In the genomic region with DNA sequence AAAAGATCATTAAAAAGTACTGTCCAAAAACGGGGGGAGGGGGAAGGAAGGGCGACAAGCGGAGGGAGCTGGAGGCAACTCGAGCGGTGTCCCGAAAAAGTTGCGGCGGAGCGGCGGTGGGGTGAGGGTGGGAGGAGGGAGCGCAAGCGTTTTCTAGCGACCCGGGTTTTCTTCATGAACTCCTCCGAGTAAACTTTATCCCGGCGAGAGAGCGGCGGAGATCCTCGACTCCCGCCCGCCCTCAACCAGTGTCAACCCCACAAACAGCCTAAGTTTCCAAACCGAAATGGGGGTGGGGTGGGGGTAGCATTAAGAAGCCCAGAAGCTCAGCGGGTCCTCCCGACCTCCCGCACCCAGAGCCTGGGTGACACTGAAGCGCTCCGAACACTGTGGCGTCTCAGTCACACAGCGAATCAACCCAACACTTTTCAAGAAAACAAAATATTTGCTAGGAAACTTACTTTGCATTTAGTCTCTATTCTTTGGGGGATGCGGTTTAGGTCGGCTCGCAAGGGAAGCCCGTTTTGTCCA, we compare ENCODE assay signal across 8 cellular contexts.
DNase-seq lines count a peak whose midpoint lies in the region; ATAC-seq and TF ChIP-seq lines count a peak whose summit lies in the region.

No MANE protein-coding gene starts in this region.

- ATAC-seq in psoas muscle (peak in 2 of 4 donors; percentile 11 to 13), GM21619 (IDR thresholded peaks at IDR 0.05; ENCODE audit: unreplicated experiment) (no peak)

- peaks cover 48% of the 10 kb centered on the region for H3K27me3 Mint-ChIP-seq in activated CD4-positive, alpha-beta memory T cell treated with anti-CD3 and anti-CD28 coated beads, Interleukin-2, amount 10 ng/mL, durations not matched to agents 7 days and 5 days

- H3K9me3 ChIP-seq in cardiac muscle cell (ENCODE audit: low read depth) (no peaks in the 10 kb centered on the region), psoas muscle (no peaks in the 10 kb centered on the region)

- POLR2A ChIA-PET in activated CD4-positive, alpha-beta memory T cell treated with anti-CD3 and anti-CD28 coated beads, Interleukin-2, amount 10 ng/mL, durations not matched to agents 7 days and 5 days (lab: Charles Lee), result no interaction called here

- H3K36me3 ChIP-seq in cardiac muscle cell (no peaks in the 10 kb centered on the region), psoas muscle (ENCODE audit: insufficient read depth in 1 of 2, low read depth in 1 of 2) (no peaks in the 10 kb centered on the region)

- H3K4me1 ChIP-seq in cardiac muscle cell (ENCODE audit: low read depth) (no peaks in the 10 kb centered on the region), psoas muscle (peaks cover 13% of the 10 kb centered on the region)

- peaks cover 5% of the 10 kb centered on the region for H3K36me3 Mint-ChIP-seq in activated CD4-positive, alpha-beta memory T cell treated with anti-CD3 and anti-CD28 coated beads, Interleukin-2, amount 10 ng/mL, durations not matched to agents 7 days and 5 days (ENCODE audit: low read depth)

- H3K27me3 ChIP-seq in cardiac muscle cell (peaks cover 78% of the 10 kb centered on the region), psoas muscle (ENCODE audit: insufficient read depth in 3 of 3, low read length in 2 of 3) (no peaks in the 10 kb centered on the region)

- no peak for TF ChIP-seq CTCF in cardiac muscle cell (IDR thresholded peaks at IDR 0.05; ENCODE audit: low read depth, low read length)
- no peak for TF ChIP-seq CTCF in psoas muscle (IDR thresholded peaks at IDR 0.05)

- 0 to 1% (median 0%) methylated on average over 34 of the region's 34 CpGs for WGBS in psoas muscle, 3 donors

- H3K9me3 Mint-ChIP-seq in activated CD4-positive, alpha-beta memory T cell treated with anti-CD3 and anti-CD28 coated beads, Interleukin-2, amount 10 ng/mL, durations not matched to agents 7 days and 5 days, result no peaks in the 10 kb centered on the region

- intact Hi-C loops in psoas muscle (cut with DNase I), result loop anchor here (1.0 to 10.0 kb wide), 6 partner anchors 141 to 633 kb away; no protein-coding TSS in a partner anchor

- H3K4me3 Mint-ChIP-seq in activated CD4-positive, alpha-beta memory T cell treated with anti-CD3 and anti-CD28 coated beads, Interleukin-2, amount 10 ng/mL, durations not matched to agents 7 days and 5 days, result peak overlapping the region; percentile 11

- CTCF ChIA-PET in activated CD4-positive, alpha-beta memory T cell treated with anti-CD3 and anti-CD28 coated beads, Interleukin-2, amount 10 ng/mL, durations not matched to agents 7 days and 5 days (lab: Charles Lee), result interaction anchor here (1.1 to 2.8 kb wide), 2 partner anchors 8 to 13 kb away, joined by 3 to 25 read pairs; no protein-coding TSS in a partner anchor

- peaks cover 18% of the 10 kb centered on the region for H3K4me1 Mint-ChIP-seq in activated CD4-positive, alpha-beta memory T cell treated with anti-CD3 and anti-CD28 coated beads, Interleukin-2, amount 10 ng/mL, durations not matched to agents 7 days and 5 days

- DNase-seq in stimulated activated CD4-positive, alpha-beta T cell treated with anti-CD3 and anti-CD28 coated beads, Interleukin-2, amount 100 ng/mL, for 24 hours, result peak; percentile 18 to 22
- no peak for DNase-seq in stimulated activated CD4-positive, alpha-beta T cell treated with anti-CD3 and anti-CD28 coated beads, Interleukin-12 subunit alpha, Interleukin-12 subunit beta, amount 100 ng/mL, for 4 hours
- DNase-seq in activated CD4-positive, alpha-beta memory T cell treated with anti-CD3 and anti-CD28 coated beads, Interleukin-2, amount 10 ng/mL, durations not matched to agents 7 days and 5 days, result no peak
- DNase-seq in cardiac muscle cell (ENCODE audit: low read depth in 1 of 2, low spot score in 1 of 2) (peak; percentile 40 to 56), psoas muscle (peak; percentile 28 to 70), RPMI8226 (no peak), DMS79 (lab: John Stamatoyannopoulos, UW) (no peak)

- H3K27ac ChIP-seq in cardiac muscle cell, result peak overlapping the region; percentile 14
- H3K27ac ChIP-seq in psoas muscle, result peak overlapping the region; percentile 98

- H3K4me3 ChIP-seq in cardiac muscle cell (peak overlapping the region; percentile 61), psoas muscle (peak overlapping the region; percentile 97)

- no peak overlapping the region for H3K27ac Mint-ChIP-seq in activated CD4-positive, alpha-beta memory T cell treated with anti-CD3 and anti-CD28 coated beads, Interleukin-2, amount 10 ng/mL, durations not matched to agents 7 days and 5 days

Comparison
In these comparisons a context has a peak if more than half of its experiments do, and no peak if none do; other contexts are left out.
1. DNase-seq: peak in stimulated activated CD4-positive, alpha-beta T cell treated with anti-CD3 and anti-CD28 coated beads, Interleukin-2, amount 100 ng/mL, for 24 hours (2 of 2), cardiac muscle cell (2 of 2) and psoas muscle (2 of 2); none in stimulated activated CD4-positive, alpha-beta T cell treated with anti-CD3 and anti-CD28 coated beads, Interleukin-12 subunit alpha, Interleukin-12 subunit beta, amount 100 ng/mL, for 4 hours (single experiment), activated CD4-positive, alpha-beta memory T cell treated with anti-CD3 and anti-CD28 coated beads, Interleukin-2, amount 10 ng/mL, durations not matched to agents 7 days and 5 days (single experiment), RPMI8226 (single experiment) and DMS79 (single experiment).